21 cellular contexts compared by ENCODE assay signal in genomic region chr17:6714315-6714874, GRCh38. TPM values are rescaled to one million over a fixed set of nuclear protein-coding genes. Genes with fewer than 3 reads are reported as not detected.
DNase-seq lines count a peak whose midpoint lies in the region; ATAC-seq and TF ChIP-seq lines count a peak whose summit lies in the region.
"Had no signal": no experiment of that assay in that cellular context is flagged by ENCODE, and none has a peak within 500 bp of the region (broad histone marks: within the 10 kb centered on the region; RNA-seq: fewer than 3 reads in every experiment).

No MANE protein-coding gene starts in this region.

- peak overlapping the region; percentile 86 for H3K4me2 ChIP-seq in smooth muscle cell

- no peak for ATAC-seq in activated CD8-positive, alpha-beta memory T cell treated with anti-CD3 and anti-CD28 coated beads, Interleukin-2, amount 10 ng/mL, durations not matched to agents 7 days and 5 days
- no peak for ATAC-seq in activated B cell treated with CpG ODN at 0.5 μM for 24 hours (ENCODE audit: low read depth)
- no peak for ATAC-seq in left lobe of liver
- no peak for ATAC-seq in HG03354 (IDR thresholded peaks at IDR 0.05; ENCODE audit: poor library complexity, severe bottlenecking, unreplicated experiment)

- no peaks in the 10 kb centered on the region for H3F3A ChIP-seq in smooth muscle cell (ENCODE audit: low read depth)

- CTCF ChIA-PET in activated CD8-positive, alpha-beta memory T cell treated with anti-CD3 and anti-CD28 coated beads, Interleukin-2, amount 10 ng/mL, durations not matched to agents 7 days and 5 days (lab: Charles Lee), result no interaction called here
- CTCF ChIA-PET in activated B cell treated with CpG ODN at 0.5 μM for 24 hours (lab: Charles Lee), result no interaction called here

- no peak overlapping the region for H3K27ac ChIP-seq in smooth muscle cell (ENCODE audit: low read depth)
- H3K27ac ChIP-seq: brain microvascular endothelial cell, tibial artery had no signal

- no peaks in the 10 kb centered on the region for H3K9me3 Mint-ChIP-seq in activated CD8-positive, alpha-beta memory T cell treated with anti-CD3 and anti-CD28 coated beads, Interleukin-2, amount 10 ng/mL, durations not matched to agents 7 days and 5 days (ENCODE audit: low read depth)
- H3K9me3 Mint-ChIP-seq in activated B cell treated with CpG ODN at 0.5 μM for 24 hours, result peaks cover 4% of the 10 kb centered on the region

- H2AFZ ChIP-seq in smooth muscle cell (ENCODE audit: low read depth), result no peak overlapping the region

- no peak for TF ChIP-seq CTCF in activated B cell treated with CpG ODN at 0.5 μM for 24 hours (IDR thresholded peaks at IDR 0.05)
- no peak for TF ChIP-seq CTCF in smooth muscle cell (IDR thresholded peaks at IDR 0.05; ENCODE audit: borderline replicate concordance, insufficient read depth, poor library complexity, severe bottlenecking)

- no peaks in the 10 kb centered on the region for H3K9me3 ChIP-seq in smooth muscle cell (replicated peaks; ENCODE audit: low read depth)

- no peak overlapping the region for H3K4me3 Mint-ChIP-seq in activated CD8-positive, alpha-beta memory T cell treated with anti-CD3 and anti-CD28 coated beads, Interleukin-2, amount 10 ng/mL, durations not matched to agents 7 days and 5 days
- peak overlapping the region; percentile 35 for H3K4me3 Mint-ChIP-seq in activated B cell treated with CpG ODN at 0.5 μM for 24 hours

- intact Hi-C loops in activated B cell treated with CpG ODN at 0.5 μM for 24 hours (cut with micrococcal nuclease), result no loop called here

- WGBS in smooth muscle cell (ENCODE audit: low lambda C conversion rate), result 83% methylated on average over 7 of the region's 7 CpGs

- H3K79me2 ChIP-seq in smooth muscle cell (ENCODE audit: low read depth), result no peaks in the 10 kb centered on the region

- peak; percentile 27 for DNase-seq in activated CD8-positive, alpha-beta memory T cell treated with anti-CD3 and anti-CD28 coated beads, Interleukin-2, amount 10 ng/mL, durations not matched to agents 7 days and 5 days
- DNase-seq in activated CD8-positive, alpha-beta memory T cell treated with anti-CD3 and anti-CD28 coated beads, Interleukin-2, amount 50 U/mL, for 4 hours, result no peak
- DNase-seq in activated B cell treated with CpG ODN at 0.5 μM for 24 hours (no peak), left lobe of liver (ENCODE audit: low spot score) (peak; percentile 31), smooth muscle cell (lab: John Stamatoyannopoulos, UW; ENCODE audit: unreplicated experiment) (no peak), NCI-H2107 (lab: John Stamatoyannopoulos, UW) (no peak)
- no peak for DNase-seq in stimulated activated CD4-positive, alpha-beta T cell treated with anti-CD3 and anti-CD28 coated beads, Interleukin-4, amount 100 ng/mL, for 1 hour
- DNase-seq: activated CD8-positive, alpha-beta memory T cell treated with anti-CD3 and anti-CD28 coated beads for 24 hours; activated naive CD4-positive, alpha-beta T cell; brain microvascular endothelial cell; CD8-positive, alpha-beta memory T cell; MM.1S; NCI-H2029; NCI-H524; OCI-M1; stimulated activated CD4-positive, alpha-beta T cell treated with anti-CD3 and anti-CD28 coated beads, Interleukin-1b, Interleukin-23, amount 100 ng/mL, for 48 hours; tibial artery had no signal

- peaks cover 72% of the 10 kb centered on the region for H3K27me3 Mint-ChIP-seq in activated CD8-positive, alpha-beta memory T cell treated with anti-CD3 and anti-CD28 coated beads, Interleukin-2, amount 10 ng/mL, durations not matched to agents 7 days and 5 days
- peaks cover 51% of the 10 kb centered on the region for H3K27me3 Mint-ChIP-seq in activated B cell treated with CpG ODN at 0.5 μM for 24 hours

- POLR2A ChIA-PET in activated B cell treated with CpG ODN at 0.5 μM for 24 hours (lab: Charles Lee), result no interaction called here

- no peaks in the 10 kb centered on the region for H3K36me3 ChIP-seq in smooth muscle cell (ENCODE audit: low read depth)
- H3K36me3 ChIP-seq: brain microvascular endothelial cell, tibial artery had no signal

- no peak overlapping the region for H3K9ac ChIP-seq in smooth muscle cell (ENCODE audit: low read depth)

- H4K20me1 ChIP-seq in smooth muscle cell (ENCODE audit: low read depth), result no peaks in the 10 kb centered on the region

- H3K27ac Mint-ChIP-seq in activated CD8-positive, alpha-beta memory T cell treated with anti-CD3 and anti-CD28 coated beads, Interleukin-2, amount 10 ng/mL, durations not matched to agents 7 days and 5 days, result no peak overlapping the region
- H3K27ac Mint-ChIP-seq in activated B cell treated with CpG ODN at 0.5 μM for 24 hours, result no peak overlapping the region
- H3K27ac Mint-ChIP-seq: CD8-positive, alpha-beta memory T cell had no signal

- H3K4me1 ChIP-seq in smooth muscle cell (ENCODE audit: low read depth), result no peaks in the 10 kb centered on the region

- peaks cover 6% of the 10 kb centered on the region for H3K4me1 Mint-ChIP-seq in activated CD8-positive, alpha-beta memory T cell treated with anti-CD3 and anti-CD28 coated beads, Interleukin-2, amount 10 ng/mL, durations not matched to agents 7 days and 5 days
- H3K4me1 Mint-ChIP-seq in activated B cell treated with CpG ODN at 0.5 μM for 24 hours, result peaks cover 22% of the 10 kb centered on the region

- no peaks in the 10 kb centered on the region for H3K36me3 Mint-ChIP-seq in activated CD8-positive, alpha-beta memory T cell treated with anti-CD3 and anti-CD28 coated beads, Interleukin-2, amount 10 ng/mL, durations not matched to agents 7 days and 5 days
- H3K36me3 Mint-ChIP-seq in activated B cell treated with CpG ODN at 0.5 μM for 24 hours (ENCODE audit: low read depth), result no peaks in the 10 kb centered on the region
- H3K36me3 Mint-ChIP-seq: CD8-positive, alpha-beta memory T cell had no signal

- no peak overlapping the region for H3K4me3 ChIP-seq in smooth muscle cell
- H3K4me3 ChIP-seq: tibial artery had no signal

- peaks cover 22% of the 10 kb centered on the region for H3K27me3 ChIP-seq in smooth muscle cell (ENCODE audit: low read depth)

RNA-seq across cellular contexts. Expression of gene SLC13A5, which starts 1.2 kb away (rescaled TPM):
- not detected for total RNA-seq in activated CD8-positive, alpha-beta memory T cell treated with anti-CD3 and anti-CD28 coated beads, Interleukin-2, amount 10 ng/mL, durations not matched to agents 7 days and 5 days
- total RNA-seq in activated B cell treated with CpG ODN at 0.5 μM for 24 hours (not detected in 2 replicates), left lobe of liver (273 TPM), smooth muscle cell (2.3 and 4.3 TPM in 2 replicates)
- 0.22 TPM in 1 of 2 replicates, not detected in the other for polyA plus RNA-seq in smooth muscle cell
- total RNA-seq: CD8-positive, alpha-beta memory T cell; Daoy; SK-MEL-5 had no signal
- polyA plus RNA-seq: CD8-positive, alpha-beta memory T cell had no signal

RNA-seq across cellular contexts. Expression of gene XAF1, which starts 41.5 kb away (rescaled TPM):
- 100 to 1,000 TPM; 261 to 491 TPM for total RNA-seq in activated CD8-positive, alpha-beta memory T cell treated with anti-CD3 and anti-CD28 coated beads, Interleukin-2, amount 10 ng/mL, durations not matched to agents 7 days and 5 days
- total RNA-seq in activated B cell treated with CpG ODN at 0.5 μM for 24 hours (50.4 and 62.5 TPM in 2 replicates), left lobe of liver (27.2 TPM), smooth muscle cell (3.9 and 7.9 TPM in 2 replicates)
- 3.1 and 8.3 TPM in 2 replicates for polyA plus RNA-seq in smooth muscle cell
- total RNA-seq: A172 had no signal

Comparison
In these comparisons a context has a peak if more than half of its experiments do, and no peak if none do; other contexts are left out.
1. DNase-seq: peak in activated CD8-positive, alpha-beta memory T cell treated with anti-CD3 and anti-CD28 coated beads, Interleukin-2, amount 10 ng/mL, durations not matched to agents 7 days and 5 days (single experiment) and left lobe of liver (single experiment); none in activated CD8-positive, alpha-beta memory T cell treated with anti-CD3 and anti-CD28 coated beads, Interleukin-2, amount 50 U/mL, for 4 hours (single experiment), activated B cell treated with CpG ODN at 0.5 μM for 24 hours (single experiment), smooth muscle cell (single experiment), stimulated activated CD4-positive, alpha-beta T cell treated with anti-CD3 and anti-CD28 coated beads, Interleukin-4, amount 100 ng/mL, for 1 hour (single experiment) and NCI-H2107 (single experiment).
2. RNA of gene SLC13A5, which starts 1.2 kb away (total RNA-seq): 273 TPM in left lobe of liver (single experiment); 2.3 to 4.3 TPM in smooth muscle cell, not detected in activated CD8-positive, alpha-beta memory T cell treated with anti-CD3 and anti-CD28 coated beads, Interleukin-2, amount 10 ng/mL, durations not matched to agents 7 days and 5 days and not detected in activated B cell treated with CpG ODN at 0.5 μM for 24 hours; every median in the first group is over 10 times any median in the second.